In the genomic region with DNA sequence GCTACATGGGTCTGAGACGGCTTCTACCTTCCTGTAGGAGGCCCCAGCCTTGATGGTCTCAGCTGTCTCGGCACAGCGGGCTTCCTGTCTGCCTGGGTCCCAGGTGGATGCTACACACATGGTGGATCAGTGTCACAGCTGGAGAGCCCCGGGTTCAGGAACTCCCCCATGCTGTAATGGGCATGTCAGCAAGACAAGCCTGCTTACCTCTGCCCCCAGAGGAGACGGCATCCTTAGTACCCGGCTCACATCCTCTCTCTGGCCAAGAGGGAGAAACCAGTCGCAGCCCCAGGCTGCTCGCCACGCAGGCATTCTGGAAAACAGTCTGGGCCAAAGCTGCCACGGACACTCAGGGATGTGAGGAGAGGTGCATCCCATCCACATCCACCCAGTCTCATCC, we compare ENCODE assay signal across 21 cellular contexts. TPM values are rescaled to one million over a fixed set of nuclear protein-coding genes. Genes with fewer than 3 reads are reported as not detected.
DNase-seq lines count a peak whose midpoint lies in the region; ATAC-seq and TF ChIP-seq lines count a peak whose summit lies in the region.
"Had no signal": no experiment of that assay in that cellular context is flagged by ENCODE, and none has a peak within 500 bp of the region (broad histone marks: within the 10 kb centered on the region; RNA-seq: fewer than 3 reads in every experiment).

No MANE protein-coding gene starts in this region.

- H3K36me3 ChIP-seq in endodermal cell (ENCODE audit: control insufficient read depth, insufficient read depth, low read length): peaks cover 10% of the 10 kb centered on the region
- H3K36me3 ChIP-seq in stomach smooth muscle (ENCODE audit: control insufficient read depth in 2 of 2, insufficient read depth in 2 of 2, low read length in 2 of 2): peaks cover 0 to 9% of the 10 kb centered on the region in 2 donors

- no peak overlapping the region for H3K27ac Mint-ChIP-seq in endodermal cell

- H3K9me3 ChIP-seq in endodermal cell (ENCODE audit: control insufficient read depth, low read length): no peaks in the 10 kb centered on the region
- no peaks in the 10 kb centered on the region for H3K9me3 ChIP-seq in stomach smooth muscle (ENCODE audit: control insufficient read depth in 2 of 2, low read length in 2 of 2)
- H3K9me3 ChIP-seq: A549 had no signal

- H3K9me3 Mint-ChIP-seq in endodermal cell: no peaks in the 10 kb centered on the region
- H3K9me3 Mint-ChIP-seq: CD14-positive monocyte had no signal

- TF ChIP-seq CTCF in endodermal cell (conservative IDR thresholded peaks at IDR 0.05): no peak

- no peaks in the 10 kb centered on the region for H3K27me3 Mint-ChIP-seq in endodermal cell (ENCODE audit: insufficient read depth)

- 88 to 92% methylated on average over 4 to 10 of the region's 10 CpGs for WGBS in endodermal cell (ENCODE audit: insufficient coverage in 1 of 2, insufficient read length in 1 of 2), 2 experiments

- no peaks in the 10 kb centered on the region for H3K27me3 ChIP-seq in endodermal cell (ENCODE audit: control insufficient read depth, insufficient read depth, low read length, poor library complexity, severe bottlenecking)
- H3K27me3 ChIP-seq in stomach smooth muscle (ENCODE audit: control insufficient read depth in 1 of 2, insufficient read depth in 2 of 2, low read length in 2 of 2): no peaks in the 10 kb centered on the region

- peaks cover 8% of the 10 kb centered on the region for H3K36me3 Mint-ChIP-seq in endodermal cell (ENCODE audit: low read depth)

- H3K4me3 Mint-ChIP-seq in endodermal cell: no peak overlapping the region
- H3K4me3 Mint-ChIP-seq: CD14-positive monocyte had no signal

- H3K9ac ChIP-seq in endodermal cell (ENCODE audit: extremely low read depth, low read length, poor library complexity, severe bottlenecking): no peak overlapping the region
- no peak overlapping the region for H3K9ac ChIP-seq in stomach smooth muscle (ENCODE audit: low read length in 2 of 2)

- peak; percentile 61 for DNase-seq in activated effector memory CD4-positive, alpha-beta T cell treated with anti-CD3 and anti-CD28 coated beads, Interleukin-2, amount 50 U/mL, for 16 hours
- no peak for DNase-seq in activated effector memory CD4-positive, alpha-beta T cell treated with Interleukin-2 at 50 U/mL for 16 hours
- DNase-seq in NCI-H69 (lab: John Stamatoyannopoulos, UW): peak; percentile 75
- DNase-seq in endodermal cell: no peak
- DNase-seq in amniotic stem cell (lab: John Stamatoyannopoulos, UW): no peak
- DNase-seq in AML-193 (lab: John Stamatoyannopoulos, UW): no peak
- DNase-seq: Kasumi-1; NCI-H1105; NCI-H1436 treated with DMSO at 0.1 percent for 48 hours; NCI-H187 treated with DMSO at 0.1 percent for 48 hours; NCI-H446; NCI-H524 treated with DMSO at 0.1 percent for 48 hours; NCI-H82; NK-92 treated with Interleukin-12 subunit alpha and Interleukin-12 subunit beta, amount 100 ng/mL, for 24 hours; PC-9; SHP77 had no signal

- H3K4me3 ChIP-seq in endodermal cell (ENCODE audit: low read length) (no peak overlapping the region), stomach smooth muscle (ENCODE audit: low read length in 2 of 2) (no peak overlapping the region)
- H3K4me3 ChIP-seq: A549, K562, PC-9 had no signal

- H3K4me1 ChIP-seq in endodermal cell (ENCODE audit: control insufficient read depth, insufficient read depth, low read length): no peaks in the 10 kb centered on the region
- H3K4me1 ChIP-seq in stomach smooth muscle (ENCODE audit: control insufficient read depth, insufficient read depth, low read length): peaks cover 65% of the 10 kb centered on the region
- H3K4me1 ChIP-seq: A549 had no signal

- ATAC-seq in HG03442 (IDR thresholded peaks at IDR 0.05; ENCODE audit: unreplicated experiment): no peak
- ATAC-seq: A549, K562 had no signal

- H3K27ac ChIP-seq in endodermal cell (ENCODE audit: low read depth, low read length) (peak overlapping the region; percentile 34), stomach smooth muscle (ENCODE audit: low read length) (peak overlapping the region; percentile 96)
- H3K27ac ChIP-seq: A549, PC-9 had no signal

- no peaks in the 10 kb centered on the region for H3K4me1 Mint-ChIP-seq in endodermal cell

RNA-seq across cellular contexts. Expression of gene SNAP47, which starts 10.3 kb away (rescaled TPM):
- 10 to 100 TPM; 42.5 to 46.6 TPM for total RNA-seq in endodermal cell
- 41.3 TPM for polyA plus RNA-seq in endodermal cell (2013, experiment 1 of 2)
- 37.0 TPM for polyA plus RNA-seq in endodermal cell (2013, experiment 2 of 2)

RNA-seq across cellular contexts. Expression of gene JMJD4, which starts 10.5 kb away (rescaled TPM):
- total RNA-seq in endodermal cell: 10 to 100 TPM; 19.4 to 21.8 TPM
- polyA plus RNA-seq in endodermal cell (2013, experiment 1 of 2): 14.3 TPM
- 13.4 TPM for polyA plus RNA-seq in endodermal cell (2013, experiment 2 of 2)

Comparison
In these comparisons a context has a peak if more than half of its experiments do, and no peak if none do; other contexts are left out.
1. DNase-seq: peak in activated effector memory CD4-positive, alpha-beta T cell treated with anti-CD3 and anti-CD28 coated beads, Interleukin-2, amount 50 U/mL, for 16 hours (single experiment) and NCI-H69 (single experiment); none in activated effector memory CD4-positive, alpha-beta T cell treated with Interleukin-2 at 50 U/mL for 16 hours (single experiment), endodermal cell (single experiment), amniotic stem cell (single experiment) and AML-193 (0 of 2).